In genomic region chr3:102078864-102079808, GRCh38 we compare ENCODE assay signal across 10 cellular contexts.
DNase-seq lines count a peak whose midpoint lies in the region; ATAC-seq and TF ChIP-seq lines count a peak whose summit lies in the region.
"Had no signal": no experiment of that assay in that cellular context is flagged by ENCODE, and none has a peak within 500 bp of the region (broad histone marks: within the 10 kb centered on the region; RNA-seq: fewer than 3 reads in every experiment).

No MANE protein-coding gene starts in this region.

- intact Hi-C loops in Calu3 (cut with micrococcal nuclease; ENCODE audit: unreplicated experiment), result no loop called here

- no peaks in the 10 kb centered on the region for H3K27me3 ChIP-seq in Loucy (ENCODE audit: insufficient read depth, low read length, poor library complexity, severe bottlenecking)
- H3K27me3 ChIP-seq: SJSA1 had no signal

- peak overlapping the region; percentile 52 for H3K4me2 ChIP-seq in Loucy (ENCODE audit: low read depth, low read length, poor library complexity, severe bottlenecking)

- peak; percentile 41 for ATAC-seq in activated T-cell treated with anti-CD3 and anti-CD28 coated beads, Interleukin-2, amount 50 U/mL, for 4 hours
- peak; percentile 43 for ATAC-seq in memory B cell (ENCODE audit: low read depth)
- ATAC-seq in HG03095 (IDR thresholded peaks at IDR 0.05; ENCODE audit: unreplicated experiment), result no peak
- ATAC-seq in GM18505 (IDR thresholded peaks at IDR 0.05; ENCODE audit: unreplicated experiment), result no peak

- no peak overlapping the region for H3K4me3 ChIP-seq in Loucy (ENCODE audit: low read length, poor library complexity, severe bottlenecking)
- H3K4me3 ChIP-seq: SJSA1 had no signal

- H3K9me2 ChIP-seq in Loucy (replicated peaks; ENCODE audit: low read depth, low read length), result no peaks in the 10 kb centered on the region

- H3K27me3 Mint-ChIP-seq in Calu3 (ENCODE audit: unreplicated experiment) (no peaks in the 10 kb centered on the region), memory B cell (no peaks in the 10 kb centered on the region), glutamatergic neuron (ENCODE audit: unreplicated experiment) (peaks cover 1% of the 10 kb centered on the region)
- H3K27me3 Mint-ChIP-seq in activated T-cell treated with anti-CD3 and anti-CD28 coated beads, Interleukin-2, amount 50 U/mL, for 4 hours (ENCODE audit: low read depth), result no peaks in the 10 kb centered on the region

- TF ChIP-seq POLR2A in GM18505 (IDR thresholded peaks at IDR 0.05; ENCODE audit: borderline replicate concordance, extremely low read depth, insufficient read depth, insufficient read length), result no peak

- no peaks in the 10 kb centered on the region for H3K79me2 ChIP-seq in Loucy (ENCODE audit: insufficient read depth, low read length)

- no peaks in the 10 kb centered on the region for H3K9me3 ChIP-seq in Loucy (ENCODE audit: insufficient read depth, low read depth, low read length)
- H3K9me3 ChIP-seq: SJSA1 had no signal

- no peaks in the 10 kb centered on the region for H3K36me3 ChIP-seq in Loucy (ENCODE audit: insufficient read depth, low read length)
- H3K36me3 ChIP-seq: SJSA1 had no signal

- peaks cover 42% of the 10 kb centered on the region for H3K4me1 Mint-ChIP-seq in Calu3 (ENCODE audit: low read depth, unreplicated experiment)
- H3K4me1 Mint-ChIP-seq in activated T-cell treated with anti-CD3 and anti-CD28 coated beads, Interleukin-2, amount 50 U/mL, for 4 hours (ENCODE audit: low read depth), result peaks cover 47% of the 10 kb centered on the region
- peaks cover 23% of the 10 kb centered on the region for H3K4me1 Mint-ChIP-seq in memory B cell
- no peaks in the 10 kb centered on the region for H3K4me1 Mint-ChIP-seq in glutamatergic neuron (ENCODE audit: low read depth, unreplicated experiment)

- no peaks in the 10 kb centered on the region for H4K20me1 ChIP-seq in Loucy (ENCODE audit: insufficient read depth, low read length, poor library complexity, severe bottlenecking)

- CTCF ChIA-PET in Calu3 (lab: Charles Lee), result no interaction called here

- DNase-seq in Calu3, result peak; percentile 34
- no peak for DNase-seq in activated T-cell treated with anti-CD3 and anti-CD28 coated beads, Interleukin-2, amount 50 U/mL, for 4 hours
- no peak for DNase-seq in memory B cell (ENCODE audit: low spot score in 2 of 2)
- DNase-seq in glutamatergic neuron, result no peak
- no peak for DNase-seq in SK-N-DZ (ENCODE audit: low spot score)
- DNase-seq: NCI-H1436 treated with DMSO at 0.1 percent for 48 hours had no signal

- H2AFZ ChIP-seq in Loucy (ENCODE audit: low read length), result peak overlapping the region; percentile 41

- H3K36me3 Mint-ChIP-seq in Calu3 (ENCODE audit: insufficient read depth, unreplicated experiment) (no peaks in the 10 kb centered on the region), memory B cell (no peaks in the 10 kb centered on the region), glutamatergic neuron (ENCODE audit: unreplicated experiment) (no peaks in the 10 kb centered on the region)
- no peaks in the 10 kb centered on the region for H3K36me3 Mint-ChIP-seq in activated T-cell treated with anti-CD3 and anti-CD28 coated beads, Interleukin-2, amount 50 U/mL, for 4 hours (ENCODE audit: insufficient read depth)

- peak overlapping the region; percentile 59 for H3K9ac ChIP-seq in Loucy (ENCODE audit: low read depth, low read length, poor library complexity, severe bottlenecking)

- no peak overlapping the region for H3K4me3 Mint-ChIP-seq in Calu3 (ENCODE audit: low read depth, unreplicated experiment)
- peak overlapping the region; percentile 14 for H3K4me3 Mint-ChIP-seq in activated T-cell treated with anti-CD3 and anti-CD28 coated beads, Interleukin-2, amount 50 U/mL, for 4 hours
- no peak overlapping the region for H3K4me3 Mint-ChIP-seq in memory B cell
- H3K4me3 Mint-ChIP-seq in glutamatergic neuron (ENCODE audit: unreplicated experiment), result no peak overlapping the region

- TF ChIP-seq CTCF in Calu3 (IDR thresholded peaks at IDR 0.05; ENCODE audit: unreplicated experiment) (no peak), Loucy (conservative IDR thresholded peaks at IDR 0.05; ENCODE audit: low read length) (no peak), glutamatergic neuron (IDR thresholded peaks at IDR 0.05; ENCODE audit: partially characterized antibody, unreplicated experiment) (no peak)

- H3K27ac Mint-ChIP-seq in Calu3 (ENCODE audit: unreplicated experiment) (peak overlapping the region; percentile 91), memory B cell (peak overlapping the region; percentile 77), glutamatergic neuron (ENCODE audit: unreplicated experiment) (no peak overlapping the region)

- H3F3A ChIP-seq in Loucy (ENCODE audit: low read depth), result no peaks in the 10 kb centered on the region

- H3K4me1 ChIP-seq in Loucy (ENCODE audit: insufficient read depth, low read length, poor library complexity, severe bottlenecking), result peaks cover 29% of the 10 kb centered on the region
- H3K4me1 ChIP-seq: SJSA1 had no signal

- BruUV-seq in Calu3 (replicated peaks; lab: Mats Ljungman, UMichigan), result no TSS peak

- H3K9me3 Mint-ChIP-seq in Calu3 (ENCODE audit: low read depth, unreplicated experiment) (peaks cover under 1% of the 10 kb centered on the region), memory B cell (no peaks in the 10 kb centered on the region), glutamatergic neuron (ENCODE audit: unreplicated experiment) (no peaks in the 10 kb centered on the region)
- H3K9me3 Mint-ChIP-seq in activated T-cell treated with anti-CD3 and anti-CD28 coated beads, Interleukin-2, amount 50 U/mL, for 4 hours, result peaks cover 3% of the 10 kb centered on the region

Comparison
In these comparisons a context has a peak if more than half of its experiments do, and no peak if none do; other contexts are left out.
1. ATAC-seq: peak in activated T-cell treated with anti-CD3 and anti-CD28 coated beads, Interleukin-2, amount 50 U/mL, for 4 hours (2 of 2) and memory B cell (single experiment); none in HG03095 (single experiment) and GM18505 (single experiment).